2 cellular contexts compared by ENCODE assay signal in the genomic region with DNA sequence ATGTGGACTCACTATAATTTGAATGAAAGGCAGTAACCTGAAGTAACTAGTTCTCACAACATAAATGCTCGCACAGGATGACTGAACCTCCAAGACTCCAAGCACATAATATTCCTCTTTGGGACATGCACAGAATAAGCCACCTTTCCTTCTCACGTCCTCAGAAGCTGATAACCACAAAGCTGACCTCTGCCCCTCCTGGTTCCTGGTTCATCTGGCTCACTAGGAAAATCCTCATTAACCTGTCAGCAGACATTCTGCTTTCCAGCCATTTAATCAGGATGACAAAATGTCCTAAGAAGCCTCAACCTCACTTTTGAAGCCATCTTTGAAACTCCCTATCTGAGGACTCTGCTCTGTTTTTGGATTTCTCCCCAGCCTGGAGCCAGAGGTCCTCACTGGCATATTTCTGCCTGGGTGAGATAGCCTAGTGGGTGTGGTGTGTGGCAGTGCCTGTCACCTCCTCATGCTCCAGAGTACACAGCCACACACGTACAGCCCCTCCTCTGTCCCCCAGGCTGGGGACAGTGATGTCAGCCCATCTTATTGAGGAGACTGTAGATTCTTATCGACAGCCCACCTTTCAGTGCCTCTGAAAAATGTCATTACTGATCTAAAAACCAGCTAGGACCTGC.
TF ChIP-seq lines count a peak whose summit lies in the region.

No MANE protein-coding gene starts in this region.

TF ChIP-seq in HCT116, 20 proteins besides CTCF, POLR2A, EP300 and RAD21:
- TF ChIP-seq YY1 (IDR thresholded peaks at IDR 0.05; ENCODE audit: extremely low read depth, insufficient replicate concordance, low read depth, low read length) (no peak), ELF1 (IDR thresholded peaks at IDR 0.05; ENCODE audit: borderline replicate concordance, low read depth) (no peak), CBX3 (IDR thresholded peaks at IDR 0.05; ENCODE audit: low read depth) (no peak), JUND (IDR thresholded peaks at IDR 0.05) (no peak), EZH2 (IDR thresholded peaks at IDR 0.05) (no peak), ZNF274 (IDR thresholded peaks at IDR 0.05; ENCODE audit: low read depth, low read length) (no peak), FOSL1 (IDR thresholded peaks at IDR 0.05; ENCODE audit: low read depth) (no peak), SIN3A (IDR thresholded peaks at IDR 0.05; ENCODE audit: low read depth) (no peak), ZFX (IDR thresholded peaks at IDR 0.05) (no peak), EGR1 (IDR thresholded peaks at IDR 0.05; ENCODE audit: low read depth) (no peak)
- TF ChIP-seq, protein P1, sequence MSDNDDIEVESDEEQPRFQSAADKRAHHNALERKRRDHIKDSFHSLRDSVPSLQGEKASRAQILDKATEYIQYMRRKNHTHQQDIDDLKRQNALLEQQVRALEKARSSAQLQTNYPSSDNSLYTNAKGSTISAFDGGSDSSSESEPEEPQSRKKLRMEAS (IDR thresholded peaks at IDR 0.05), result no peak
- TF ChIP-seq, protein P2, sequence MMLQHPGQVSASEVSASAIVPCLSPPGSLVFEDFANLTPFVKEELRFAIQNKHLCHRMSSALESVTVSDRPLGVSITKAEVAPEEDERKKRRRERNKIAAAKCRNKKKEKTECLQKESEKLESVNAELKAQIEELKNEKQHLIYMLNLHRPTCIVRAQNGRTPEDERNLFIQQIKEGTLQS (IDR thresholded peaks at IDR 0.05), result no peak

TF ChIP-seq in GM12878, 131 proteins besides CTCF, POLR2A, EP300 and RAD21:
- TF ChIP-seq, protein P3, sequence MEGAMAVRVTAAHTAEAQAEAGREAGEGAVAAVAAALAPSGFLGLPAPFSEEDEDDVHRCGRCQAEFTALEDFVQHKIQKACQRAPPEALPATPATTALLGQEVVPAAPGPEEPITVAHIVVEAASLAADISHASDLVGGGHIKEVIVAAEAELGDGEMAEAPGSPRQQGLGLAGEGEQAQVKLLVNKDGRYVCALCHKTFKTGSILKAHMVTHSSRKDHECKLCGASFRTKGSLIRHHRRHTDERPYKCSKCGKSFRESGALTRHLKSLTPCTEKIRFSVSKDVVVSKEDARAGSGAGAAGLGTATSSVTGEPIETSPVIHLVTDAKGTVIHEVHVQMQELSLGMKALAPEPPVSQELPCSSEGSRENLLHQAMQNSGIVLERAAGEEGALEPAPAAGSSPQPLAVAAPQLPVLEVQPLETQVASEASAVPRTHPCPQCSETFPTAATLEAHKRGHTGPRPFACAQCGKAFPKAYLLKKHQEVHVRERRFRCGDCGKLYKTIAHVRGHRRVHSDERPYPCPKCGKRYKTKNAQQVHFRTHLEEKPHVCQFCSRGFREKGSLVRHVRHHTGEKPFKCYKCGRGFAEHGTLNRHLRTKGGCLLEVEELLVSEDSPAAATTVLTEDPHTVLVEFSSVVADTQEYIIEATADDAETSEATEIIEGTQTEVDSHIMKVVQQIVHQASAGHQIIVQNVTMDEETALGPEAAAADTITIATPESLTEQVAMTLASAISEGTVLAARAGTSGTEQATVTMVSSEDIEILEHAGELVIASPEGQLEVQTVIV (IDR thresholded peaks at IDR 0.05; ENCODE audit: borderline replicate concordance, partially characterized antibody), result no peak
- TF ChIP-seq WRNIP1 (IDR thresholded peaks at IDR 0.05; ENCODE audit: borderline replicate concordance, low read depth, low read length), result no peak
- no peak for TF ChIP-seq SIN3A (IDR thresholded peaks at IDR 0.05; ENCODE audit: low read depth, low read length)
- no peak for TF ChIP-seq ASH2L (IDR thresholded peaks at IDR 0.05; ENCODE audit: borderline replicate concordance, low read depth)
- TF ChIP-seq NFIC (IDR thresholded peaks at IDR 0.05; ENCODE audit: low read depth, low read length), result no peak
- no peak for TF ChIP-seq BACH1 (IDR thresholded peaks at IDR 0.05; ENCODE audit: borderline replicate concordance)
- TF ChIP-seq FOS (IDR thresholded peaks at IDR 0.05; ENCODE audit: borderline replicate concordance, extremely low read depth, insufficient read length), result no peak
- TF ChIP-seq DPF2 (IDR thresholded peaks at IDR 0.05), result no peak
- TF ChIP-seq, protein P4, sequence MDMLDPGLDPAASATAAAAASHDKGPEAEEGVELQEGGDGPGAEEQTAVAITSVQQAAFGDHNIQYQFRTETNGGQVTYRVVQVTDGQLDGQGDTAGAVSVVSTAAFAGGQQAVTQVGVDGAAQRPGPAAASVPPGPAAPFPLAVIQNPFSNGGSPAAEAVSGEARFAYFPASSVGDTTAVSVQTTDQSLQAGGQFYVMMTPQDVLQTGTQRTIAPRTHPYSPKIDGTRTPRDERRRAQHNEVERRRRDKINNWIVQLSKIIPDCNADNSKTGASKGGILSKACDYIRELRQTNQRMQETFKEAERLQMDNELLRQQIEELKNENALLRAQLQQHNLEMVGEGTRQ (IDR thresholded peaks at IDR 0.05; ENCODE audit: borderline replicate concordance, low read depth, low read length), result no peak
- TF ChIP-seq, protein P5, sequence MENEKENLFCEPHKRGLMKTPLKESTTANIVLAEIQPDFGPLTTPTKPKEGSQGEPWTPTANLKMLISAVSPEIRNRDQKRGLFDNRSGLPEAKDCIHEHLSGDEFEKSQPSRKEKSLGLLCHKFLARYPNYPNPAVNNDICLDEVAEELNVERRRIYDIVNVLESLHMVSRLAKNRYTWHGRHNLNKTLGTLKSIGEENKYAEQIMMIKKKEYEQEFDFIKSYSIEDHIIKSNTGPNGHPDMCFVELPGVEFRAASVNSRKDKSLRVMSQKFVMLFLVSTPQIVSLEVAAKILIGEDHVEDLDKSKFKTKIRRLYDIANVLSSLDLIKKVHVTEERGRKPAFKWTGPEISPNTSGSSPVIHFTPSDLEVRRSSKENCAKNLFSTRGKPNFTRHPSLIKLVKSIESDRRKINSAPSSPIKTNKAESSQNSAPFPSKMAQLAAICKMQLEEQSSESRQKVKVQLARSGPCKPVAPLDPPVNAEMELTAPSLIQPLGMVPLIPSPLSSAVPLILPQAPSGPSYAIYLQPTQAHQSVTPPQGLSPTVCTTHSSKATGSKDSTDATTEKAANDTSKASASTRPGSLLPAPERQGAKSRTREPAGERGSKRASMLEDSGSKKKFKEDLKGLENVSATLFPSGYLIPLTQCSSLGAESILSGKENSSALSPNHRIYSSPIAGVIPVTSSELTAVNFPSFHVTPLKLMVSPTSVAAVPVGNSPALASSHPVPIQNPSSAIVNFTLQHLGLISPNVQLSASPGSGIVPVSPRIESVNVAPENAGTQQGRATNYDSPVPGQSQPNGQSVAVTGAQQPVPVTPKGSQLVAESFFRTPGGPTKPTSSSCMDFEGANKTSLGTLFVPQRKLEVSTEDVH (IDR thresholded peaks at IDR 0.05; ENCODE audit: low read depth, partially characterized antibody), result no peak
- no peak for TF ChIP-seq HDAC2 (IDR thresholded peaks at IDR 0.05)
- no peak for TF ChIP-seq BRCA1 (IDR thresholded peaks at IDR 0.05; ENCODE audit: low read depth, low read length)
